Comparison of ENCODE assay signal across 10 cellular contexts in genomic region chr6:86147859-86148258, GRCh38.
"Had no signal": no experiment of that assay in that cellular context is flagged by ENCODE, and none has a peak within 500 bp of the region (broad histone marks: within the 10 kb centered on the region; RNA-seq: fewer than 3 reads in every experiment).

No MANE protein-coding gene starts in this region.

- H3K27ac ChIP-seq: GM23248, HL-60, KMS-11 had no signal

- H3K4me1 ChIP-seq: HAP-1 had no signal

- H3K27me3 Mint-ChIP-seq: IgD-negative memory B cell had no signal

- H3K27ac Mint-ChIP-seq: HFFc6, IgD-negative memory B cell had no signal

- ATAC-seq: HCT116, HepG2 had no signal

- H3K4me3 Mint-ChIP-seq: HFFc6, IgD-negative memory B cell had no signal

- H3K9me3 ChIP-seq: HAP-1 had no signal

- DNase-seq: GM23248, H7, HFFc6, KBM-7 had no signal

- H3K4me1 Mint-ChIP-seq: IgD-negative memory B cell had no signal

- H3K4me2 ChIP-seq: KMS-11 had no signal

- H2AFZ ChIP-seq: GM23248 had no signal

- H3K36me3 ChIP-seq: HAP-1 had no signal

- H3K4me3 ChIP-seq: GM23248, HAP-1 had no signal
